Comparison of ENCODE assay signal across 13 cellular contexts in genomic region chr4:153242848-153243324, GRCh38. TPM values are rescaled to one million over a fixed set of nuclear protein-coding genes. Genes with fewer than 3 reads are reported as not detected.
A peak's percentile ranks its signal among the peaks of the same experiment; 100 is the strongest.
DNase-seq lines count a peak whose midpoint lies in the region; FAIRE-seq and TF ChIP-seq lines count a peak whose summit lies in the region.
"Had no signal": no experiment of that assay in that cellular context is flagged by ENCODE, and none has a peak within 500 bp of the region (broad histone marks: within the 10 kb centered on the region; RNA-seq: fewer than 3 reads in every experiment).

No MANE protein-coding gene starts in this region.

- H3K36me3 ChIP-seq in A673 (ENCODE audit: insufficient read depth, low read length, poor library complexity, severe bottlenecking): no peaks in the 10 kb centered on the region
- no peaks in the 10 kb centered on the region for H3K36me3 ChIP-seq in right atrium auricular region

- no peak for DNase-seq in A673 (ENCODE audit: low spot score)
- peak; percentile 79 for DNase-seq in COLO668 (lab: John Stamatoyannopoulos, UW; ENCODE audit: unreplicated experiment)
- DNase-seq in NCI-H510A treated with DMSO at 0.1 percent for 48 hours (lab: John Stamatoyannopoulos, UW): peak; percentile 68
- DNase-seq in right atrium auricular region (ENCODE audit: low spot score): no peak
- DNase-seq in HTR-8/SVneo (ENCODE audit: insufficient read length, low spot score): no peak
- DNase-seq in GM20000 (ENCODE audit: low spot score): no peak
- no peak for DNase-seq in SIG-M5 treated with dmso at 0.1 percent for 504 hours (lab: John Stamatoyannopoulos, UW; ENCODE audit: unreplicated experiment)
- DNase-seq: activated CD4-positive, CD25-positive, alpha-beta regulatory T cell treated with anti-CD3 and anti-CD28 coated beads, Interleukin-2, amount 50 U/mL, for 72 hours; activated T-cell treated with anti-CD3 and anti-CD28 coated beads, Interleukin-2, amount 50 U/mL, for 1 hour; amniotic stem cell; EL had no signal

- BruUV-seq in A673 (replicated peaks; lab: Mats Ljungman, UMichigan): no TSS peak

- H3K27me3 ChIP-seq in A673 (replicated peaks; ENCODE audit: insufficient read depth, low read depth, low read length, poor library complexity): no peaks in the 10 kb centered on the region
- H3K27me3 ChIP-seq in right atrium auricular region: no peaks in the 10 kb centered on the region

- POLR2A ChIA-PET in A673 (lab: Charles Lee; ENCODE audit: low non-redundant PET): interaction anchor here (0.8 kb wide), 1 partner anchor 38 kb away, joined by 7 read pairs; no protein-coding TSS in a partner anchor

- intact Hi-C loops in A673 (cut with micrococcal nuclease; ENCODE audit: unreplicated experiment): no loop called here

- H3K27ac ChIP-seq in A673 (ENCODE audit: low read depth, low read length, poor library complexity, severe bottlenecking) (peak overlapping the region; percentile 81), right atrium auricular region (peak overlapping the region; percentile 16 to 47)
- H3K27ac ChIP-seq: epithelial cell of prostate had no signal

- H3K9me3 ChIP-seq in A673 (ENCODE audit: low read depth, low read length, poor library complexity, severe bottlenecking): no peaks in the 10 kb centered on the region
- no peaks in the 10 kb centered on the region for H3K9me3 ChIP-seq in right atrium auricular region

- FAIRE-seq in HTR-8/SVneo (lab: Jason Lieb, UNC): no peak
- FAIRE-seq: GM12878 had no signal

- H3K4me3 ChIP-seq in A673 (ENCODE audit: low read depth, low read length, poor library complexity, severe bottlenecking) (no peak overlapping the region), right atrium auricular region (no peak overlapping the region)
- H3K4me3 ChIP-seq: GM12878 had no signal

- peaks cover 50% of the 10 kb centered on the region for H3K4me1 ChIP-seq in A673 (ENCODE audit: insufficient read depth, low read length, poor library complexity, severe bottlenecking)
- peaks cover 0 to 40% of the 10 kb centered on the region in 2 donors for H3K4me1 ChIP-seq in right atrium auricular region

- CTCF ChIA-PET in A673 (lab: Charles Lee): no interaction called here

- TF ChIP-seq CTCF in A673 (conservative IDR thresholded peaks at IDR 0.05; ENCODE audit: low read depth, low read length): no peak
- TF ChIP-seq CTCF in right atrium auricular region (IDR thresholded peaks at IDR 0.05): no peak
- TF ChIP-seq CTCF in GM20000 (IDR thresholded peaks at IDR 0.05; ENCODE audit: extremely low read depth, missing control alignments): no peak

RNA-seq across cellular contexts. Expression of gene TRIM2, which starts 38.6 kb away (rescaled TPM):
- 93.2 and 107 TPM in 2 replicates for total RNA-seq in A673 (2021)
- 10 to 100 TPM; 17.7 to 29.9 TPM for total RNA-seq in right atrium auricular region

Comparison
In these comparisons a context has a peak if more than half of its experiments do, and no peak if none do; other contexts are left out.
1. DNase-seq: peak in COLO668 (single experiment) and NCI-H510A treated with DMSO at 0.1 percent for 48 hours (single experiment); none in A673 (single experiment), right atrium auricular region (single experiment), HTR-8/SVneo (single experiment), GM20000 (single experiment) and SIG-M5 treated with dmso at 0.1 percent for 504 hours (single experiment).